ENCODE assay signal across 1 cellular context in the genomic region with DNA sequence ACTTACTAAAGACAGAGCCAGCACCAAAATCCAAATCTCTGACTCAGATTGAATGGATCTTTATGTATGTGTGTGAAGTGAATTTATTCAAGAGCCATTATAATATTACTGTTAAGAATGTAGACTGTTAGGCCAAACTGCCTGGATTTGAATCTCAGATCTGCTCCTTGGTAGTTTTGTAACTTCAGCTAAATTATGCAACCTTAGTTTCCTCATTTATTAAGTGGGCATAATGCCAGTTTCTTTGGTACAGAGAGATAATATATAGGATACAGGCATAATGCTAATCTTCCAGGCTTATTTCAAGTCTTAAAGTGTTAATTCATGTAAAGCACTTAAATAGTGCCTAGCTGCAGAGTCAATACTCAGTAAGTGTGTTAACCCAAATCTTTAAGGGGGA.
TF ChIP-seq lines count a peak whose summit lies in the region.

No MANE protein-coding gene starts in this region.

TF ChIP-seq in IMR-90, 13 proteins besides CTCF, POLR2A, EP300 and RAD21 (continued from another document):
- no peak for TF ChIP-seq CEBPB (IDR thresholded peaks at IDR 0.05; ENCODE audit: low read depth, low read length)
- no peak for TF ChIP-seq BHLHE40 (IDR thresholded peaks at IDR 0.05; ENCODE audit: low read depth, low read length)
- no peak for TF ChIP-seq MXI1 (IDR thresholded peaks at IDR 0.05; ENCODE audit: borderline replicate concordance, low read depth, low read length)
- no peak for TF ChIP-seq MAZ (IDR thresholded peaks at IDR 0.05; ENCODE audit: borderline replicate concordance, low read depth, low read length)
- no peak for TF ChIP-seq FOS (IDR thresholded peaks at IDR 0.05; ENCODE audit: low read depth, low read length)
- TF ChIP-seq, protein P1, sequence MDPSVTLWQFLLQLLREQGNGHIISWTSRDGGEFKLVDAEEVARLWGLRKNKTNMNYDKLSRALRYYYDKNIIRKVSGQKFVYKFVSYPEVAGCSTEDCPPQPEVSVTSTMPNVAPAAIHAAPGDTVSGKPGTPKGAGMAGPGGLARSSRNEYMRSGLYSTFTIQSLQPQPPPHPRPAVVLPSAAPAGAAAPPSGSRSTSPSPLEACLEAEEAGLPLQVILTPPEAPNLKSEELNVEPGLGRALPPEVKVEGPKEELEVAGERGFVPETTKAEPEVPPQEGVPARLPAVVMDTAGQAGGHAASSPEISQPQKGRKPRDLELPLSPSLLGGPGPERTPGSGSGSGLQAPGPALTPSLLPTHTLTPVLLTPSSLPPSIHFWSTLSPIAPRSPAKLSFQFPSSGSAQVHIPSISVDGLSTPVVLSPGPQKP (IDR thresholded peaks at IDR 0.05; ENCODE audit: borderline replicate concordance, low read depth, low read length), result no peak
- no peak for TF ChIP-seq USF2 (IDR thresholded peaks at IDR 0.05; ENCODE audit: low read depth, low read length)
- no peak for TF ChIP-seq RFX5 (IDR thresholded peaks at IDR 0.05; ENCODE audit: low read depth, low read length)
- TF ChIP-seq SMC3 (IDR thresholded peaks at IDR 0.05; ENCODE audit: low read depth, low read length), result no peak
- TF ChIP-seq RCOR1 (IDR thresholded peaks at IDR 0.05; ENCODE audit: insufficient replicate concordance, low read length), result no peak
- TF ChIP-seq MAFK (IDR thresholded peaks at IDR 0.05; ENCODE audit: low read depth, low read length), result no peak
- TF ChIP-seq NFE2L2 (IDR thresholded peaks at IDR 0.05; ENCODE audit: low read depth, low read length), result no peak
